Comparison of ENCODE assay signal across 14 cellular contexts in the genomic region with DNA sequence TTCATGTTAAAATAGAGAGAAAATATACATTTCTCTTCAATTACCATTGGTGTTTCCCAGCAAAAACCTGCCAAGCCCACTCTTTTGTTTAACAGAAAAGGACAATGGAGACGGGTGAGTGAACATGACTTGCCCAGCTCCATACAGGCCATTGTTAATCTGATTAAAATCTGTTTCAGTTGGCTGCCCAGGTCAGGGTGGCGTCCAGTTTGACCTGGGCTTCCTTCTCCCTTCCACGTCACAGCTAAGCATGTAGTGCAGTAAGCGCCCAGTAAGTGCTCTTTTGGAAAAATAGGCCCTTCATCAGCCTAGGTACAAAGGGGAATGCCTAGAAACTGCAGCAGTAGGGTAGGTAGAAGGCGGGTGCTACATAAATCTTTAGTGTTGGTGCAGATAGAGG.
"Had no signal": no experiment of that assay in that cellular context is flagged by ENCODE, and none has a peak within 500 bp of the region (broad histone marks: within the 10 kb centered on the region; RNA-seq: fewer than 3 reads in every experiment).

No MANE protein-coding gene starts in this region.

- H3K27ac Mint-ChIP-seq: activated CD4-positive, alpha-beta T cell treated with anti-CD3 and anti-CD28 coated beads, Interleukin-2, amount 10 ng/mL, durations not matched to agents 7 days and 5 days; activated naive CD8-positive, alpha-beta T cell treated with anti-CD3 and anti-CD28 coated beads, Interleukin-2, amount 10 ng/mL, durations not matched to agents 7 days and 5 days; dendritic cell treated with granulocyte-macrophage colony-stimulating factor and Interleukin-4, amounts not matched to agents 40 ng/mL and 50 ng/mL, for 4 days; stimulated activated effector memory CD8-positive, alpha-beta T cell treated with anti-CD3 and anti-CD28 coated beads, Interleukin-12 subunit alpha, Interleukin-12 subunit beta, amount 100 ng/mL, for 72 hours had no signal

- H3K27me3 Mint-ChIP-seq: activated CD4-positive, alpha-beta T cell treated with anti-CD3 and anti-CD28 coated beads, Interleukin-2, amount 10 ng/mL, durations not matched to agents 7 days and 5 days; activated naive CD8-positive, alpha-beta T cell treated with anti-CD3 and anti-CD28 coated beads, Interleukin-2, amount 10 ng/mL, durations not matched to agents 7 days and 5 days had no signal

- H3K27ac ChIP-seq: foreskin keratinocyte, pancreas had no signal

- FAIRE-seq: pancreas, TTC549 had no signal

- H3K36me3 ChIP-seq: pancreas, tibial artery, vagina had no signal

- ATAC-seq: foreskin keratinocyte; pancreas; stimulated activated effector memory CD8-positive, alpha-beta T cell treated with anti-CD3 and anti-CD28 coated beads, Interleukin-12 subunit alpha, Interleukin-12 subunit beta, amount 100 ng/mL, for 72 hours had no signal

- H3K27me3 ChIP-seq: foreskin keratinocyte, pancreas, tibial artery, vagina had no signal

- H3K9me3 Mint-ChIP-seq: activated CD4-positive, alpha-beta T cell treated with anti-CD3 and anti-CD28 coated beads, Interleukin-2, amount 10 ng/mL, durations not matched to agents 7 days and 5 days; activated naive CD8-positive, alpha-beta T cell treated with anti-CD3 and anti-CD28 coated beads, Interleukin-2, amount 10 ng/mL, durations not matched to agents 7 days and 5 days; dendritic cell treated with granulocyte-macrophage colony-stimulating factor and Interleukin-4, amounts not matched to agents 40 ng/mL and 50 ng/mL, for 4 days; stimulated activated effector memory CD8-positive, alpha-beta T cell treated with anti-CD3 and anti-CD28 coated beads, Interleukin-12 subunit alpha, Interleukin-12 subunit beta, amount 100 ng/mL, for 72 hours had no signal

- DNase-seq: activated CD4-positive, alpha-beta T cell treated with anti-CD3 and anti-CD28 coated beads, Interleukin-2, amount 10 ng/mL, durations not matched to agents 7 days and 5 days; activated effector memory CD4-positive, alpha-beta T cell treated with anti-CD3 and anti-CD28 coated beads, Interleukin-2, amount 50 U/mL, for 16 hours; activated naive CD8-positive, alpha-beta T cell treated with anti-CD3 and anti-CD28 coated beads, Interleukin-2, amount 10 ng/mL, durations not matched to agents 7 days and 5 days; cerebellar nuclear complex; effector memory CD4-positive, alpha-beta T cell; foreskin keratinocyte; pancreas; stimulated activated CD4-positive, alpha-beta T cell treated with anti-CD3 and anti-CD28 coated beads, Interleukin-12 subunit alpha, Interleukin-12 subunit beta, amount 100 ng/mL, for 4 hours; stimulated activated CD4-positive, alpha-beta T cell treated with anti-CD3 and anti-CD28 coated beads, Interleukin-2, amount 100 ng/mL, for 24 hours; tibial artery had no signal

- H3K9me3 ChIP-seq: pancreas, tibial artery, vagina had no signal

- H3K4me1 ChIP-seq: foreskin keratinocyte, pancreas had no signal
